Comparison of ENCODE assay signal across 1 cellular context in the genomic region with DNA sequence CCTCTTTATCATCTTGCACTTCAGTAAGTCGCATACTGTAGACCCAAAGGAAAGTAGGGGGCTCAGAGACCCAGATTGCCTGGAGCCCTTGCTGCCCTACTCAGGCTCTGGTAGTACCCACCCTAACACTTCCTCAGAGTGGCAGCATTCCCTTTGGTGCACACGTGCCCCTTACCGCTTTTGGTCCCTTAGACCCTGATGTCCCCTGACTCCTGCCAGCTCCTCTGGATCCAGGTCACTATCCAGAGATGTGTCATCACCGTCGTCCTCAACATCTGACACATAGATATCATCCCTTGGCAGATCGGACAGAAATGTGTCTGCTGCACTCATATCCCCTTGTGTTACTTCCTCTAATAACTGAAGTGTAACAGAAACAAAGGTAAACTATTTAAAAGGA.
TF ChIP-seq lines count a peak whose summit lies in the region.

No MANE protein-coding gene starts in this region.

TF ChIP-seq in HCT116, 20 proteins besides CTCF, POLR2A, EP300 and RAD21:
- TF ChIP-seq TCF7L2 (IDR thresholded peaks at IDR 0.05; ENCODE audit: borderline replicate concordance, extremely low read depth, insufficient read depth, insufficient read length) (no peak), SIN3A (IDR thresholded peaks at IDR 0.05; ENCODE audit: low read depth) (0 out of 2 replicates have a peak, but pooled peaks have one; percentile 23)
